ENCODE assay signal across 7 cellular contexts in the genomic region with DNA sequence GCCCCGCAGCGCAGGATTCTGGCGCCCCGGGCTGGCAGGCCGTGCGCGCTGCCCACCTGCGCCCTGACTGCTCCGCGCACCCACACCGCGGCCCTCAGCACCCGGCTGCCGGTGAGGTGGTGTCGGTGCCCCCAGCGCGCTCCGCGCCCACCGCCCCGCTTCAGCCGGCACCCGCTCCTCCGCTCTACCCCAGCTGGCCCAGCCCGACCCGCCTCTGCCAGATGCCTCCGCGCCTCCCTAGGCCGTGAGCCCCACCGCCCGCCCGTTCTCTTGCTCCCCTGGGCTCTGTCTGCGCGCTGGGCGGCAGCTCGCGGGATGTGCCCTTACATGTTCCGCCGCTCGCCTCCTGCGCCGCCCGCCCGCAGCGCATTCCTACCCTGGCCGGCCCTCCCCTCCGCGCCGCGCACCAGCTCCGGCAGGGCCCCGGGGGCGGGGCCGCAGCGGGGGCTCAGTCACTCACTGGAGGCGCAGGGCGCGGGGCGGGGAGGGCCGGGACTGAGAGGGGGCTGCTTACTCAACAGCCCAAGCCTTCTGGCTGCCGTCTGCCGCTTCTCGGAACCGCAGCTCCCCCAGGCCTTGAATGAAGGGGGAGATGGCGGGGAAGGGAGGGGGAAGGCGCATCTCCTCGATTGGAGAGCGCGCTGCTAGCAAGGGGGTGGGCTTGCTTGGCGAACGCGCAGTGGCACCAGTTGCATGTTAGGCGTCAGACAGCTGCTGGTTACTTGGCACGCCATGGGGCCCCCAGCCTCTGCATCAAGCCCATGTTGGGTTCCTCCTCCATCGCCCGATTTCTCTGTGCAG. TPM values are rescaled to one million over a fixed set of nuclear protein-coding genes. Genes with fewer than 3 reads are reported as not detected.
DNase-seq lines count a peak whose midpoint lies in the region; ATAC-seq, FAIRE-seq and TF ChIP-seq lines count a peak whose summit lies in the region.

TSS of gene PHLDA3 (minus strand) at position 345 of the 801 bp plus-strand sequence. CDS start 402 bp downstream, outside the sequence.

- peak within 1 kb of the TSS; percentile 83 for H3K4me2 ChIP-seq in HepG2 (ENCODE audit: low read depth, low read length)

- POLR2A ChIA-PET in activated B cell treated with CpG ODN at 0.5 μM for 24 hours (lab: Charles Lee) (no interaction called here), HepG2 (lab: Yijun Ruan, JAX) (interaction anchor here (0.9 to 2.7 kb wide), 15 partner anchors 8 to 486 kb away, joined by 3 to 37 read pairs (median 5); partner anchors contain the start of genes CSRP1 and TIMM17A)

- peaks cover 6% of the 10 kb centered on the region for H3K4me1 Mint-ChIP-seq in activated B cell treated with CpG ODN at 0.5 μM for 24 hours

- H3K9me3 ChIP-seq in duodenal mucosa (ENCODE audit: control insufficient read depth in 1 of 2, low read length in 2 of 2) (no peaks in the 10 kb centered on the region), HepG2 (ENCODE audit: low read length) (no peaks in the 10 kb centered on the region)

- CTCF ChIA-PET in activated B cell treated with CpG ODN at 0.5 μM for 24 hours (lab: Charles Lee), result no interaction called here
- CTCF ChIA-PET in HepG2 (lab: Yijun Ruan, JAX; ENCODE audit: low intra/inter-chr PET ratio, low total read pairs), result no interaction called here

- intact Hi-C loops in activated B cell treated with CpG ODN at 0.5 μM for 24 hours (cut with micrococcal nuclease) (no loop called here), HepG2 (cut with micrococcal nuclease; ENCODE audit: unreplicated experiment) (loop anchor here (2.0 kb wide), 1 partner anchor 20 kb away; no protein-coding TSS in a partner anchor)

- H3K27ac Mint-ChIP-seq in activated B cell treated with CpG ODN at 0.5 μM for 24 hours, result no peak within 1 kb of the TSS

- H3K27me3 ChIP-seq in duodenal mucosa (ENCODE audit: control insufficient read depth in 1 of 2, insufficient read depth in 2 of 2, low read length in 2 of 2), result peaks cover 8 to 17% of the 10 kb centered on the region in 2 donors
- H3K27me3 ChIP-seq in HepG2 (ENCODE audit: control insufficient read depth in 1 of 2, insufficient read depth in 2 of 2, low read length in 2 of 2), result peaks cover 0 to 16% of the 10 kb centered on the region in 2 experiments; a peak in 2 of 5 replicates

- H3K79me2 ChIP-seq in HepG2 (ENCODE audit: insufficient read depth, low read length), result peaks cover 27% of the 10 kb centered on the region

- TF ChIP-seq EP300 in HepG2 (IDR thresholded peaks at IDR 0.05; ENCODE audit: low read depth in 2 of 2, low read length in 2 of 2) (no peak), HepG2 (CRISPR knock-in tag; IDR thresholded peaks at IDR 0.05; ENCODE audit: borderline replicate concordance) (no peak)

- H3K36me3 ChIP-seq in duodenal mucosa (ENCODE audit: control insufficient read depth in 1 of 2, insufficient read depth in 2 of 2, low read length in 2 of 2), result no peaks in the 10 kb centered on the region
- H3K36me3 ChIP-seq in HepG2 (replicated peaks in 1 of 2; ENCODE audit: control insufficient read depth in 1 of 2, insufficient read depth in 2 of 2, low read length in 2 of 2), result peaks cover 2 to 6% of the 10 kb centered on the region in 2 experiments; a peak in 2 of 5 replicates

- H3K36me3 Mint-ChIP-seq in activated B cell treated with CpG ODN at 0.5 μM for 24 hours (ENCODE audit: low read depth), result no peaks in the 10 kb centered on the region

- peak within 1 kb of the TSS; percentile 89 for H3K27ac ChIP-seq in duodenal mucosa (ENCODE audit: low read depth, low read length)
- peak within 1 kb of the TSS; percentile 67 for H3K27ac ChIP-seq in HepG2 (ENCODE audit: extremely low read length, insufficient read depth, low read length)

- no peak within 1 kb of the TSS for H2AFZ ChIP-seq in HepG2 (ENCODE audit: low read length)

- FAIRE-seq in HepG2 (lab: Jason Lieb, UNC), result no peak

- peak within 1 kb of the TSS; percentile 52 to 60 for H3K9ac ChIP-seq in duodenal mucosa (ENCODE audit: low read depth in 1 of 2, low read length in 2 of 2)
- H3K9ac ChIP-seq in HepG2 (ENCODE audit: insufficient read depth, low read depth, low read length), result peak within 1 kb of the TSS; percentile 87

- H3K4me3 ChIP-seq in duodenal mucosa (ENCODE audit: low read depth in 1 of 2, low read length in 2 of 2) (peak within 1 kb of the TSS; percentile 46 to 78), HepG2 (replicated peaks in 1 of 3; ENCODE audit: insufficient read depth in 1 of 3, low read depth in 2 of 3, low read length in 3 of 3) (peak within 1 kb of the TSS; percentile 70 to 96 (median 92))

- peak within 1 kb of the TSS; percentile 56 for H3K4me3 Mint-ChIP-seq in activated B cell treated with CpG ODN at 0.5 μM for 24 hours

- under 1% methylated on average over 25 of the region's 76 CpGs for WGBS in HepG2 (ENCODE audit: low lambda C conversion rate)

- no peaks in the 10 kb centered on the region for H3K9me3 Mint-ChIP-seq in activated B cell treated with CpG ODN at 0.5 μM for 24 hours

- in situ Hi-C loops in HepG2 (cut with HindIII; ENCODE audit: extremely low pct_ligation_motif_present, low pct_unique_long_range_greater_than_20kb), result no loop called here

- peak; percentile 27; the same call in 1 of the 2 replicates for TF ChIP-seq RAD21 in HepG2 (CRISPR knock-in tag; IDR thresholded peaks at IDR 0.05)

- H3K27me3 Mint-ChIP-seq in activated B cell treated with CpG ODN at 0.5 μM for 24 hours, result peaks cover 40% of the 10 kb centered on the region

- TF ChIP-seq POLR2A in GM15510 (IDR thresholded peaks at IDR 0.05; ENCODE audit: borderline replicate concordance, extremely low read depth, insufficient read length), result peak; percentile 58
- peak in 1 of 2 experiments; percentile 60; a peak in 2 of 4 replicates for TF ChIP-seq POLR2A in HepG2 (IDR thresholded peaks at IDR 0.05; ENCODE audit: insufficient read depth in 1 of 2, low read depth in 2 of 2, low read length in 2 of 2)

- no TSS peak for BruUV-seq in HepG2 (replicated peaks; lab: Mats Ljungman, UMichigan)

- TF ChIP-seq CTCF in activated B cell treated with CpG ODN at 0.5 μM for 24 hours (IDR thresholded peaks at IDR 0.05) (no peak), HepG2 (CRISPR knock-in tag; IDR thresholded peaks at IDR 0.05) (peak; percentile 3; the same call in 1 of the 2 replicates)

- peak; percentile 82 for ATAC-seq in HG02588 (IDR thresholded peaks at IDR 0.05; ENCODE audit: unreplicated experiment)
- ATAC-seq in activated B cell treated with CpG ODN at 0.5 μM for 24 hours (ENCODE audit: low read depth), result peak; percentile 28
- peak; percentile 92 for ATAC-seq in HepG2

- H4K20me1 ChIP-seq in HepG2 (ENCODE audit: insufficient read depth, low read length), result 0 out of 2 replicates have a peak, but pooled peaks cover 15% of the 10 kb centered on the region

- DNase-seq in NCI-H1436 (lab: John Stamatoyannopoulos, UW), result peak; percentile 93
- DNase-seq in activated B cell treated with CpG ODN at 0.5 μM for 24 hours, result no peak
- DNase-seq in HepG2 (ENCODE audit: low spot score), result peak; percentile 66
- DNase-seq in stimulated activated CD4-positive, alpha-beta T cell treated with anti-CD3 and anti-CD28 coated beads, Interleukin-4, amount 100 ng/mL, for 48 hours (ENCODE audit: low read depth in 2 of 2), result peak; percentile 24 to 40

- H3K4me1 ChIP-seq in duodenal mucosa (ENCODE audit: control insufficient read depth in 1 of 2, insufficient read depth in 2 of 2, low read length in 2 of 2), result peaks cover 6 to 15% of the 10 kb centered on the region in 2 donors
- H3K4me1 ChIP-seq in HepG2 (ENCODE audit: insufficient read depth, low read length), result peaks cover 45% of the 10 kb centered on the region

TF ChIP-seq in HepG2, 621 proteins besides CTCF, POLR2A, EP300 and RAD21 (continues in another document):
- TF ChIP-seq PHF5A (CRISPR knock-in tag; IDR thresholded peaks at IDR 0.05; ENCODE audit: low read depth, unreplicated experiment) (no peak), ZNF431 (CRISPR knock-in tag; IDR thresholded peaks at IDR 0.05; ENCODE audit: borderline replicate concordance, low read depth) (peak; percentile 19; the same call in 1 of the 2 replicates), ZNF225 (CRISPR knock-in tag; IDR thresholded peaks at IDR 0.05) (no peak), ZNF329 (CRISPR knock-in tag; IDR thresholded peaks at IDR 0.05; ENCODE audit: low read depth) (peak; percentile 72; the same call in 1 of the 2 replicates)

RNA-seq across cellular contexts. Expression of gene PHLDA3, which starts in this region (rescaled TPM):
- total RNA-seq in activated B cell treated with CpG ODN at 0.5 μM for 24 hours, result 0.18 TPM in 1 of 2 replicates, not detected in the other
- total RNA-seq in HepG2 (2016; rRNA removed; fragmentation: Illumina TruSeq; extraction: Trizol), result 29.1 and 33.6 TPM in 2 replicates
- 13.4 and 13.7 TPM in 2 replicates for total RNA-seq in HepG2 (2016; cell fraction: cytosol; rRNA removed; fragmentation: Illumina TruSeq; extraction: Trizol; ENCODE audit: low read depth)
- total RNA-seq in HepG2 (2016; cell fraction: insoluble cytoplasmic fraction; rRNA removed; fragmentation: Illumina TruSeq; extraction: Trizol), result 29.0 and 34.8 TPM in 2 replicates
- 27.3 and 32.8 TPM in 2 replicates for total RNA-seq in HepG2 (2016; cell fraction: membrane; rRNA removed; fragmentation: Illumina TruSeq; extraction: Trizol)
- 15.5 and 17.9 TPM in 2 replicates for total RNA-seq in HepG2 (2016; cell fraction: nucleus; rRNA removed; fragmentation: Illumina TruSeq; extraction: Trizol)
- polyA plus RNA-seq in HepG2 (2011; rRNA removed), result 16.7 and 25.1 TPM in 2 replicates
- 18.1 and 31.9 TPM in 2 replicates for polyA plus RNA-seq in HepG2 (2011; cell fraction: cytosol; rRNA removed)
- 18.6 and 19.4 TPM in 2 replicates for polyA plus RNA-seq in HepG2 (2011; cell fraction: nucleus; rRNA removed)
- 6.9 and 12.1 TPM in 2 replicates for polyA plus RNA-seq in HepG2 (2012)
- 23.0 and 26.1 TPM in 2 replicates for polyA plus RNA-seq in HepG2 (2016; cell fraction: cytosol; fragmentation: Illumina TruSeq; extraction: Trizol; ENCODE audit: low read depth)
- polyA plus RNA-seq in HepG2 (2016; cell fraction: insoluble cytoplasmic fraction; fragmentation: Illumina TruSeq; extraction: Trizol; ENCODE audit: low read depth), result 47.7 and 53.8 TPM in 2 replicates
- 39.2 and 43.9 TPM in 2 replicates for polyA plus RNA-seq in HepG2 (2016; cell fraction: membrane; fragmentation: Illumina TruSeq; extraction: Trizol; ENCODE audit: low read depth)
- polyA plus RNA-seq in HepG2 (2016; cell fraction: nucleus; fragmentation: Illumina TruSeq; extraction: Trizol; ENCODE audit: insufficient read depth, low read depth), result 43.9 and 44.6 TPM in 2 replicates
- polyA minus RNA-seq in HepG2 (2011; rRNA and poly(A)+ RNA removed; ENCODE audit: low replicate concordance), result 16.2 and 21.4 TPM in 2 replicates
- 11.5 and 15.4 TPM in 2 replicates for polyA minus RNA-seq in HepG2 (2011; cell fraction: cytosol; rRNA and poly(A)+ RNA removed)
- polyA minus RNA-seq in HepG2 (2011; cell fraction: nucleus; rRNA and poly(A)+ RNA removed), result 13.6 and 15.2 TPM in 2 replicates

Comparison
In these comparisons a context has a peak if more than half of its experiments do, and no peak if none do; other contexts are left out.
1. RNA of gene PHLDA3 (total RNA-seq): 13.4 to 34.8 TPM in HepG2; 0.18 TPM in activated B cell treated with CpG ODN at 0.5 μM for 24 hours; every median in the first group is over 10 times any median in the second.
2. Peak in ATAC-seq in activated B cell treated with CpG ODN at 0.5 μM for 24 hours; RNA of the gene not detected or under 1 TPM.
3. ATAC-seq: peak in every context shown above with its lines; median percentile 92 in HepG2; 82 in HG02588; 28 in activated B cell treated with CpG ODN at 0.5 μM for 24 hours.